In genomic region chr12:46377678-46378077, GRCh38 we compare ENCODE assay signal across 19 cellular contexts. TPM values are rescaled to one million over a fixed set of nuclear protein-coding genes. Genes with fewer than 3 reads are reported as not detected.
DNase-seq lines count a peak whose midpoint lies in the region; ATAC-seq and TF ChIP-seq lines count a peak whose summit lies in the region.
"Had no signal": no experiment of that assay in that cellular context is flagged by ENCODE, and none has a peak within 500 bp of the region (broad histone marks: within the 10 kb centered on the region; RNA-seq: fewer than 3 reads in every experiment).

No MANE protein-coding gene starts in this region.

- POLR2A ChIA-PET in Panc1 (lab: Charles Lee), result no interaction called here

- peaks cover 54% of the 10 kb centered on the region for H3K4me1 Mint-ChIP-seq in stimulated activated naive CD8-positive, alpha-beta T cell treated with anti-CD3 and anti-CD28 coated beads, Interleukin-15, Interleukin-2, amounts not matched to agents 100 ng/mL and 50 ng/mL, for 24 hours (ENCODE audit: low read depth)

- intact Hi-C loops in Panc1 (cut with micrococcal nuclease; ENCODE audit: unreplicated experiment), result no loop called here

- ATAC-seq in activated naive CD4-positive, alpha-beta T cell treated with anti-CD3 and anti-CD28 coated beads, Interleukin-2, amount 50 U/mL, for 72 hours, result peak; percentile 78 to 85
- ATAC-seq in Panc1 (no peak), GM19467 (IDR thresholded peaks at IDR 0.05; ENCODE audit: unreplicated experiment) (no peak), GM19455 (IDR thresholded peaks at IDR 0.05; ENCODE audit: unreplicated experiment) (no peak)
- ATAC-seq: heart left ventricle had no signal

- peak in 1 of 2 donors; percentile 29 for DNase-seq in activated naive CD4-positive, alpha-beta T cell treated with anti-CD3 and anti-CD28 coated beads, Interleukin-2, amount 50 U/mL, for 72 hours (ENCODE audit: low spot score in 2 of 2)
- DNase-seq in activated naive CD4-positive, alpha-beta T cell (lab: John Stamatoyannopoulos, UW), result no peak
- DNase-seq in Panc1 (ENCODE audit: low read depth, low spot score) (no peak), dedifferentiated amniotic fluid mesenchymal stem cell (ENCODE audit: extremely low spot score) (peak; percentile 14)
- DNase-seq: AML-193; DND-41; effector memory CD4-positive, alpha-beta T cell; heart left ventricle; KBM-7; left ventricle myocardium inferior; MV-4-11; NCI-H187 treated with DMSO at 0.1 percent for 48 hours; NCI-H446; T1000; tibial artery had no signal

- H3K9me3 Mint-ChIP-seq in activated naive CD4-positive, alpha-beta T cell treated with anti-CD3 and anti-CD28 coated beads, Interleukin-2, amount 50 U/mL, for 72 hours, result peaks cover 3 to 8% of the 10 kb centered on the region in 2 donors
- H3K9me3 Mint-ChIP-seq in stimulated activated naive CD8-positive, alpha-beta T cell treated with anti-CD3 and anti-CD28 coated beads, Interleukin-15, Interleukin-2, amounts not matched to agents 100 ng/mL and 50 ng/mL, for 24 hours, result no peaks in the 10 kb centered on the region

- peaks cover under 1 to 4% of the 10 kb centered on the region in 2 donors for H3K36me3 Mint-ChIP-seq in activated naive CD4-positive, alpha-beta T cell treated with anti-CD3 and anti-CD28 coated beads, Interleukin-2, amount 50 U/mL, for 72 hours
- H3K36me3 Mint-ChIP-seq in stimulated activated naive CD8-positive, alpha-beta T cell treated with anti-CD3 and anti-CD28 coated beads, Interleukin-15, Interleukin-2, amounts not matched to agents 100 ng/mL and 50 ng/mL, for 24 hours (ENCODE audit: low read depth), result no peaks in the 10 kb centered on the region

- no peaks in the 10 kb centered on the region for H3K27me3 Mint-ChIP-seq in stimulated activated naive CD8-positive, alpha-beta T cell treated with anti-CD3 and anti-CD28 coated beads, Interleukin-15, Interleukin-2, amounts not matched to agents 100 ng/mL and 50 ng/mL, for 24 hours

- H3K9me3 ChIP-seq in Panc1 (ENCODE audit: control insufficient read depth, insufficient read depth, low read depth, low read length), result no peaks in the 10 kb centered on the region
- H3K9me3 ChIP-seq: ascending aorta, tibial artery had no signal

- H3K27ac ChIP-seq in Panc1 (ENCODE audit: low read length), result peak overlapping the region; percentile 100; the same call in 1 of the 2 replicates
- H3K27ac ChIP-seq: ascending aorta, heart left ventricle, left ventricle myocardium inferior, tibial artery had no signal

- no TSS peak for BruUV-seq in Panc1 (replicated peaks; lab: Mats Ljungman, UMichigan)

- no peaks in the 10 kb centered on the region for H3K27me3 ChIP-seq in Panc1 (ENCODE audit: control insufficient read depth, insufficient read depth, low read length)
- H3K27me3 ChIP-seq: ascending aorta, heart left ventricle, tibial artery had no signal

- peak overlapping the region in 1 of 2 donors; percentile 21 for H3K27ac Mint-ChIP-seq in activated naive CD4-positive, alpha-beta T cell treated with anti-CD3 and anti-CD28 coated beads, Interleukin-2, amount 50 U/mL, for 72 hours
- H3K27ac Mint-ChIP-seq in stimulated activated naive CD8-positive, alpha-beta T cell treated with anti-CD3 and anti-CD28 coated beads, Interleukin-15, Interleukin-2, amounts not matched to agents 100 ng/mL and 50 ng/mL, for 24 hours, result peak overlapping the region; percentile 80

- in situ Hi-C loops in Panc1 (cut with HindIII; ENCODE audit: low pct_unique_long_range_greater_than_20kb, low sequenced_read_pairs), result no loop called here

- H3K4me3 ChIP-seq in Panc1 (ENCODE audit: low read depth in 2 of 2, low read length in 2 of 2), result no peak overlapping the region
- H3K4me3 ChIP-seq: ascending aorta, heart left ventricle, left ventricle myocardium inferior, tibial artery had no signal

- H3K4me3 Mint-ChIP-seq in stimulated activated naive CD8-positive, alpha-beta T cell treated with anti-CD3 and anti-CD28 coated beads, Interleukin-15, Interleukin-2, amounts not matched to agents 100 ng/mL and 50 ng/mL, for 24 hours, result no peak overlapping the region

- CTCF ChIA-PET in Panc1 (lab: Charles Lee), result no interaction called here

- no peak for TF ChIP-seq CTCF in Panc1 (IDR thresholded peaks at IDR 0.05)

- peaks cover 32% of the 10 kb centered on the region for H3K4me1 ChIP-seq in Panc1 (ENCODE audit: control insufficient read depth, insufficient read depth, low read length)

- peaks cover 3% of the 10 kb centered on the region; the same call in 1 of the 2 replicates for H3K36me3 ChIP-seq in Panc1 (ENCODE audit: control insufficient read depth, insufficient read depth, low read length)
- H3K36me3 ChIP-seq: ascending aorta, heart left ventricle, left ventricle myocardium inferior, tibial artery had no signal

RNA-seq across cellular contexts. Expression of gene SLC38A2, which starts 5.1 kb away (rescaled TPM):
- 100 to 1,000 TPM; 249 to 315 TPM for total RNA-seq in activated naive CD4-positive, alpha-beta T cell treated with anti-CD3 and anti-CD28 coated beads, Interleukin-2, amount 50 U/mL, for 72 hours
- 341 TPM for total RNA-seq in Panc1 (2021; ENCODE audit: unreplicated experiment)
- 122 TPM for polyA plus RNA-seq in Panc1 (2012; ENCODE audit: insufficient read length)

Comparison
In these comparisons a context has a peak if more than half of its experiments do, and no peak if none do; other contexts are left out.
1. ATAC-seq: peak in activated naive CD4-positive, alpha-beta T cell treated with anti-CD3 and anti-CD28 coated beads, Interleukin-2, amount 50 U/mL, for 72 hours (2 of 2); none in Panc1 (single experiment), GM19467 (single experiment) and GM19455 (single experiment).